ENCODE assay signal across 24 cellular contexts in the genomic region with DNA sequence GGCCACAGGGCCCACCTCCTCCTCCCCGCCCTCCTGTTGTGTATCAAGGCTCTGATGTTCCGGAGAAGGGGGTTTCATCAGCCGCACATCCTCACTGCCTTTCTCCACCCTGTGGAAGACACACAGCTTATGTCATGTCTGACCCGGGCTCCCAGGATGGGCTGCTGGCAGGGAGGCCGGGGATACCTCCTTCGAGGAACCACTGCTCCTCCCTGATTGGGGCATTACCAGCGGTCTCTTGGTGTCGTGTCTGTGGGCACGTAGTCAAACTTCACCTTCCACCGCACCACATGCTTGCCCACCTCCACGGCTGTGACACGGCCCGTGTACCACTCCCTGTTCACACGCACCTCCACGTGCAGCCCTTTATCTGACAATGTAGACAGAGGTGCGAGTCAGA.
"Had no signal": no experiment of that assay in that cellular context is flagged by ENCODE, and none has a peak within 500 bp of the region (broad histone marks: within the 10 kb centered on the region; RNA-seq: fewer than 3 reads in every experiment).

No MANE protein-coding gene starts in this region.

- H3K27me3 Mint-ChIP-seq: brain, memory B cell had no signal

- H3K4me1 ChIP-seq: sigmoid colon, testis, uterus had no signal

- H3K36me3 ChIP-seq: uterus had no signal

- H3K27ac Mint-ChIP-seq: activated T-helper 2 cell treated with anti-CD3 and anti-CD28 coated beads, Interferon-gamma antibody, Interleukin-2, Interleukin-4, amounts not matched to agents 10 μg/mL and 5 μg/mL and 100 μg/mL, durations not matched to agents 14 hours and 24 hours and 36 hours; memory B cell had no signal

- H3K4me3 ChIP-seq: gastroesophageal sphincter, sigmoid colon, smooth muscle cell, testis, uterus had no signal

- H3K9me3 ChIP-seq: gastroesophageal sphincter, sigmoid colon, testis, uterus had no signal

- H3K4me3 Mint-ChIP-seq: brain, memory B cell, neural crest cell had no signal

- H3K27me3 ChIP-seq: gastroesophageal sphincter, sigmoid colon, testis, uterus had no signal

- H3K9me3 Mint-ChIP-seq: activated T-helper 2 cell treated with anti-CD3 and anti-CD28 coated beads, Interferon-gamma antibody, Interleukin-2, Interleukin-4, amounts not matched to agents 10 μg/mL and 5 μg/mL and 100 μg/mL, durations not matched to agents 14 hours and 24 hours and 36 hours; brain; memory B cell; neural crest cell had no signal

- H3K4me1 Mint-ChIP-seq: brain, neural crest cell had no signal

- DNase-seq: activated CD4-positive, alpha-beta T cell treated with anti-CD3 and anti-CD28 coated beads, Interleukin-2, amount 50 U/mL, for 4 hours; activated naive CD4-positive, alpha-beta T cell; activated T-cell treated with anti-CD3 and anti-CD28 coated beads, Interleukin-2, amount 50 U/mL, for 1 hour; aorta; hypothalamus; left cardiac atrium; occipital lobe; posterior cingulate gyrus; sigmoid colon; stimulated activated CD4-positive, alpha-beta T cell treated with anti-CD3 and anti-CD28 coated beads, Interleukin-15, amount 100 ng/mL, for 24 hours; stimulated activated CD8-positive, alpha-beta memory T cell treated with anti-CD3 and anti-CD28 coated beads, Interleukin-4, amount 100 ng/mL, for 48 hours; stimulated activated naive CD4-positive, alpha-beta T cell; T-helper 1 cell; testis; trophoblast cell; uterus had no signal

- ATAC-seq: gastroesophageal sphincter, left cardiac atrium, SK-N-SH treated with all-trans-retinoic acid at 6 μM for 48 hours had no signal

- H3K27ac ChIP-seq: epithelial cell of prostate, gastroesophageal sphincter, sigmoid colon, testis, uterus had no signal
